In the genomic region with DNA sequence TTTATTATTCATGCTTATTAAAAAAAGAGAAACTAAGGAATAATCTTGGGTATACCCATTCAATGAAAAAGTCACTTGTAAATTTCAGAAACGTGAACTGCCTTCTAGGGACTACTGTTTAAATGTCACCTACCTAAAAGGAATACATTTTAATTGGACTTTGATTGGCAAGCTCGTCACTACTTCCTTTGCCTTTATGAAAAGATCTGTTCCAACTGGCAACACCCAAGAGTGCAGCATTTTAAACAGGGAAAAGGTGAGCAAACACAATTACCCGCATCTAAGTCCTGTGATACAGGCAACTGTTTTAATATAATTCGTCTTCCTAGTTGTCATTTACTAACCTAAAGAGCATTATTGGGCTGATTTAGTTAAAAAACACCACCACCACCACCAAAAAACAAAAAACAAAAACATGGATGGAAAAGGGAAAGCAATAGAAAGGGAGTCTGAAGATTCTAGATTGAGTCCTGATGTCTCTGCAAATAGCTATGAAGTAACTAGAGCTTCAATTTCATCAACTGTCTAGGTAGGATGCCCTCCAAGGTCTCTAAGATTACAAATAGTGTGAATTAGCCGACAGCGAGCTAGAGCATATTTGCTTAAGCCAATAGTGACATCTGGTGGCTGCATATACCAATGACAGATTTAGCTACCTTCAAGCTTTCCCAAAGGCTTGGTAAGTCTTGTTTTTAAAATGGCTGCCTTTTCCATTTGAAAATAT, we compare ENCODE assay signal across 9 cellular contexts. TPM values are rescaled to one million over a fixed set of nuclear protein-coding genes. Genes with fewer than 3 reads are reported as not detected.
DNase-seq lines count a peak whose midpoint lies in the region; ATAC-seq and TF ChIP-seq lines count a peak whose summit lies in the region.
"Had no signal": no experiment of that assay in that cellular context is flagged by ENCODE, and none has a peak within 500 bp of the region (broad histone marks: within the 10 kb centered on the region; RNA-seq: fewer than 3 reads in every experiment).

No MANE protein-coding gene starts in this region.

- in situ Hi-C loops in transverse colon (cut with MboI; ENCODE audit: low pct_ligation_motif_present in 1 of 4, low pct_unique_long_range_greater_than_20kb in 1 of 4, low sequenced_read_pairs in 3 of 4): no loop called here

- TF ChIP-seq POLR2A in transverse colon (IDR thresholded peaks at IDR 0.05): no peak

- H3K27me3 Mint-ChIP-seq in effector memory CD8-positive, alpha-beta T cell: peaks cover 32 to 35% of the 10 kb centered on the region in 2 donors

- WGBS in transverse colon (ENCODE audit: low coverage in 1 of 2), 2 donors: 18 to 32% methylated on average over 5 to 6 of the region's 6 CpGs

- H3K27ac ChIP-seq in transverse colon: no peak overlapping the region

- intact Hi-C loops in transverse colon (cut with DNase I; ENCODE audit: low total_unique reads): no loop called here

- no peaks in the 10 kb centered on the region for H3K36me3 Mint-ChIP-seq in effector memory CD8-positive, alpha-beta T cell (ENCODE audit: insufficient read depth)
- H3K36me3 Mint-ChIP-seq: activated naive CD8-positive, alpha-beta T cell had no signal

- DNase-seq in COR-L47 (lab: John Stamatoyannopoulos, UW) (peak; percentile 94), NCI-H187 (lab: John Stamatoyannopoulos, UW) (peak; percentile 41 to 50), SW 1271 (lab: John Stamatoyannopoulos, UW) (peak; percentile 69 to 92), lung microvascular endothelial cell (ENCODE audit: low read depth in 2 of 2) (peak; percentile 89 to 93), transverse colon (peak; percentile 23)
- DNase-seq in effector memory CD8-positive, alpha-beta T cell: peak; percentile 23 to 42 (median 31)

- no peak overlapping the region for H3K27ac Mint-ChIP-seq in effector memory CD8-positive, alpha-beta T cell
- H3K27ac Mint-ChIP-seq: activated naive CD8-positive, alpha-beta T cell had no signal

- H3K9me3 Mint-ChIP-seq in effector memory CD8-positive, alpha-beta T cell: no peaks in the 10 kb centered on the region

- no peak for TF ChIP-seq EP300 in transverse colon (IDR thresholded peaks at IDR 0.05; ENCODE audit: low read depth)

- peak; percentile 67 to 83 (median 73) for TF ChIP-seq CTCF in transverse colon (IDR thresholded peaks at IDR 0.05)

- no peaks in the 10 kb centered on the region for H3K27me3 ChIP-seq in transverse colon

- H3K4me3 Mint-ChIP-seq in effector memory CD8-positive, alpha-beta T cell: no peak overlapping the region
- H3K4me3 Mint-ChIP-seq: activated naive CD8-positive, alpha-beta T cell had no signal

- H3K9me3 ChIP-seq in transverse colon: no peaks in the 10 kb centered on the region

- H3K4me3 ChIP-seq in transverse colon: no peak overlapping the region

- H3K36me3 ChIP-seq in transverse colon: no peaks in the 10 kb centered on the region

- no peaks in the 10 kb centered on the region for H3K4me1 Mint-ChIP-seq in effector memory CD8-positive, alpha-beta T cell (ENCODE audit: low read depth in 2 of 2)

- peaks cover 0 to 12% (median 0%) of the 10 kb centered on the region in 4 donors for H3K4me1 ChIP-seq in transverse colon

- ATAC-seq in GM18873 (IDR thresholded peaks at IDR 0.05; ENCODE audit: low FRiP score, unreplicated experiment) (peak; percentile 94), HG03060 (IDR thresholded peaks at IDR 0.05; ENCODE audit: low read depth, unreplicated experiment) (peak; percentile 99)
- peak; percentile 87 for ATAC-seq in effector memory CD8-positive, alpha-beta T cell (replicated peaks)

RNA-seq across cellular contexts. Expression of a gene that starts 33.8 kb away (rescaled TPM):
- total RNA-seq in lung microvascular endothelial cell (21.4 and 28.4 TPM in 2 replicates), transverse colon (10 to 100 TPM; 47.9 to 79.4 (median 54.3) TPM)

Comparison
In these comparisons a context has a peak if more than half of its experiments do, and no peak if none do; other contexts are left out.
1. DNase-seq: peak in every context shown above with its lines; median percentile 94 in COR-L47; 91 in lung microvascular endothelial cell; 80 in SW 1271; 46 in NCI-H187; 31 in effector memory CD8-positive, alpha-beta T cell; 23 in transverse colon.